In the genomic region with DNA sequence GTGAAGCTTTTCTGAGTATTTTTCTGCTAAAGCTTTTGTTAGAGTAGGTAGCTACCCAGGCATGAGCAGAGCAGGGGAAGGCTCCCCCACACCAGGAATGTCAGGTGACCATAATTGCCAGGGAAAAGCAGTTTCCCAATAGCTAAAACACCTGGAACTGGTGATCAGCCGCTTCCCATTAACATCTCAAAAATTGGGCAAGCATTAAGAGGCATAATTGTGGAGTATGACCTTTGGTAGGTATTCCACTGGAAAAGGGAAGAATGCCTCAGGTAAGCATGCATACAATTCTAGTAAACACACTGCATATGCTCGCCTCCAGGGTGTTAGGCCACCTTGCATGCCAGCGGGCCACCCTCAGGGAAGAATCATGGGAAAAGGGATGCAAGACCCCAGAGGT, we compare ENCODE assay signal across 27 cellular contexts.
A peak's percentile ranks its signal among the peaks of the same experiment; 100 is the strongest.
DNase-seq lines count a peak whose midpoint lies in the region; ATAC-seq and TF ChIP-seq lines count a peak whose summit lies in the region.
"Had no signal": no experiment of that assay in that cellular context is flagged by ENCODE, and none has a peak within 500 bp of the region (broad histone marks: within the 10 kb centered on the region; RNA-seq: fewer than 3 reads in every experiment).

No MANE protein-coding gene starts in this region.

- H3K36me3 ChIP-seq in adipocyte (ENCODE audit: control insufficient read depth, insufficient read depth, low read length, severe bottlenecking) (no peaks in the 10 kb centered on the region), gastroesophageal sphincter (no peaks in the 10 kb centered on the region), trophoblast cell (ENCODE audit: control insufficient read depth in 1 of 2, insufficient read depth in 2 of 2, low read length in 2 of 2) (no peaks in the 10 kb centered on the region), stomach (no peaks in the 10 kb centered on the region)
- H3K36me3 ChIP-seq: MG63, Peyer's patch had no signal

- peak overlapping the region; percentile 45 for H2BK12ac ChIP-seq in trophoblast cell (ENCODE audit: low read length)

- intact Hi-C loops in stomach (cut with DNase I; ENCODE audit: low total_unique reads): no loop called here

- no peaks in the 10 kb centered on the region for H3K79me2 ChIP-seq in trophoblast cell (ENCODE audit: control insufficient read depth, insufficient read depth, low read length, poor library complexity)

- ATAC-seq in gastroesophageal sphincter: no peak
- ATAC-seq in HG03571 (IDR thresholded peaks at IDR 0.05; ENCODE audit: unreplicated experiment): no peak
- ATAC-seq: A549, GM12878 had no signal

- H3K4ac ChIP-seq in trophoblast cell (ENCODE audit: low read depth, low read length): peak overlapping the region; percentile 9

- peak overlapping the region; percentile 53 for H3K14ac ChIP-seq in trophoblast cell (ENCODE audit: low read length)

- TF ChIP-seq CTCF in gastroesophageal sphincter (IDR thresholded peaks at IDR 0.05) (no peak), stomach (IDR thresholded peaks at IDR 0.05) (no peak)

- H3K27me3 ChIP-seq in adipocyte (replicated peaks; ENCODE audit: control insufficient read depth, insufficient read depth, low read length): no peaks in the 10 kb centered on the region
- H3K27me3 ChIP-seq in gastroesophageal sphincter: no peaks in the 10 kb centered on the region
- H3K27me3 ChIP-seq in trophoblast cell (ENCODE audit: insufficient read depth, low read length): no peaks in the 10 kb centered on the region
- H3K27me3 ChIP-seq in stomach: no peaks in the 10 kb centered on the region
- H3K27me3 ChIP-seq: MG63, Peyer's patch had no signal

- H3K23ac ChIP-seq in trophoblast cell (ENCODE audit: low read length): no peak overlapping the region

- no peak overlapping the region for H3K18ac ChIP-seq in trophoblast cell (ENCODE audit: low read length)

- no peak overlapping the region for H3K4me2 ChIP-seq in trophoblast cell (ENCODE audit: low read length)
- H3K4me2 ChIP-seq: A549 had no signal

- peak overlapping the region; percentile 24 for H4K8ac ChIP-seq in trophoblast cell (ENCODE audit: low read depth, low read length)

- H4K12ac ChIP-seq in trophoblast cell (ENCODE audit: low read depth, low read length): no peak overlapping the region

- TF ChIP-seq POLR2A in gastroesophageal sphincter (IDR thresholded peaks at IDR 0.05) (no peak), stomach (IDR thresholded peaks at IDR 0.05) (no peak)

- peak overlapping the region; percentile 52 for H2BK120ac ChIP-seq in trophoblast cell (ENCODE audit: insufficient read depth, low read length, poor library complexity)

- H3K9ac ChIP-seq in adipocyte (ENCODE audit: low read length): peak overlapping the region; percentile 77
- H3K9ac ChIP-seq in trophoblast cell (ENCODE audit: low read length): no peak overlapping the region

- H3K79me1 ChIP-seq in trophoblast cell (ENCODE audit: low read length): peaks cover 35% of the 10 kb centered on the region

- DNase-seq in adipocyte (ENCODE audit: low read depth) (no peak), trophoblast cell (peak; percentile 83 to 93), stomach (no peak), kidney glomerular epithelial cell (lab: John Stamatoyannopoulos, UW) (no peak), COR-L47 (lab: John Stamatoyannopoulos, UW) (no peak)
- DNase-seq: AML-193; C1 segment of cervical spinal cord; Caco-2; CD4-positive, alpha-beta memory T cell; DMS79; GDM1; GOT3; KG1; MG63; NCI-H1105 treated with DMSO at 0.1 percent for 48 hours; NCI-H146; NCI-H1930; NCI-H2107; NCI-H446 treated with DMSO at 0.1 percent for 48 hours; NCI-H526; NCI-H82; Peyer's patch; SHP77 treated with DMSO at 0.1 percent for 48 hours had no signal

- H3K9me3 ChIP-seq in adipocyte (ENCODE audit: control insufficient read depth, low read length) (no peaks in the 10 kb centered on the region), gastroesophageal sphincter (no peaks in the 10 kb centered on the region), trophoblast cell (ENCODE audit: insufficient read depth, low read depth, low read length) (no peaks in the 10 kb centered on the region), stomach (no peaks in the 10 kb centered on the region)
- H3K9me3 ChIP-seq: A549, Caco-2, MG63, Peyer's patch had no signal

- H2BK5ac ChIP-seq in trophoblast cell (ENCODE audit: low read depth, low read length, poor library complexity): peak overlapping the region; percentile 41

- peak overlapping the region in 3 of 4 donors; percentile 14 to 49 (median 34) for H3K27ac ChIP-seq in gastroesophageal sphincter
- H3K27ac ChIP-seq in trophoblast cell (ENCODE audit: low read depth, low read length): peak overlapping the region; percentile 83
- peak overlapping the region in 3 of 5 donors; percentile 10 to 62 (median 32) for H3K27ac ChIP-seq in stomach
- H3K27ac ChIP-seq: A549 had no signal

- TF ChIP-seq EP300 in gastroesophageal sphincter (IDR thresholded peaks at IDR 0.05) (no peak), stomach (IDR thresholded peaks at IDR 0.05) (no peak)

- no peak overlapping the region for H2AFZ ChIP-seq in trophoblast cell (ENCODE audit: insufficient read depth, low read length, poor library complexity)

- peak overlapping the region; percentile 48 for H3K4me3 ChIP-seq in adipocyte (ENCODE audit: low read length)
- H3K4me3 ChIP-seq in gastroesophageal sphincter: no peak overlapping the region
- H3K4me3 ChIP-seq in trophoblast cell (ENCODE audit: low read depth, low read length): no peak overlapping the region
- H3K4me3 ChIP-seq in stomach: no peak overlapping the region
- H3K4me3 ChIP-seq: A549, GM12878, MG63, Peyer's patch had no signal

- H3K4me1 ChIP-seq in adipocyte (ENCODE audit: control insufficient read depth, insufficient read depth, low read length) (peaks cover 40% of the 10 kb centered on the region), gastroesophageal sphincter (no peaks in the 10 kb centered on the region), trophoblast cell (ENCODE audit: control insufficient read depth in 1 of 2, insufficient read depth in 2 of 2, low read length in 2 of 2) (peaks cover 13 to 30% of the 10 kb centered on the region in 2 experiments), stomach (peaks cover 0 to 6% (median 0%) of the 10 kb centered on the region in 4 donors)
- H3K4me1 ChIP-seq: A549, Peyer's patch had no signal

- 93 to 100% methylated on average over 1 to 2 of the region's 3 CpGs for WGBS in gastroesophageal sphincter (ENCODE audit: low coverage in 1 of 2), 2 donors
- WGBS in trophoblast cell (ENCODE audit: extremely low coverage, insufficient coverage, insufficient read length): no CpG with 5 or more reads among the region's 3 CpGs
- WGBS in stomach, 5 donors: 81 to 93% (median 92%) methylated on average over 3 of the region's 3 CpGs

- H4K91ac ChIP-seq in trophoblast cell (ENCODE audit: low read depth, low read length): peak overlapping the region; percentile 76

- no peak overlapping the region for H2AK5ac ChIP-seq in trophoblast cell (ENCODE audit: low read length)

Comparison
In these comparisons a context has a peak if more than half of its experiments do, and no peak if none do; other contexts are left out.
1. DNase-seq: peak in trophoblast cell (2 of 2); none in adipocyte (single experiment), stomach (single experiment), kidney glomerular epithelial cell (single experiment) and COR-L47 (single experiment).
2. H3K27ac ChIP-seq: peak in every context shown above with its lines; median percentile 83 in trophoblast cell; 34 in gastroesophageal sphincter; 32 in stomach.